In the genomic region with DNA sequence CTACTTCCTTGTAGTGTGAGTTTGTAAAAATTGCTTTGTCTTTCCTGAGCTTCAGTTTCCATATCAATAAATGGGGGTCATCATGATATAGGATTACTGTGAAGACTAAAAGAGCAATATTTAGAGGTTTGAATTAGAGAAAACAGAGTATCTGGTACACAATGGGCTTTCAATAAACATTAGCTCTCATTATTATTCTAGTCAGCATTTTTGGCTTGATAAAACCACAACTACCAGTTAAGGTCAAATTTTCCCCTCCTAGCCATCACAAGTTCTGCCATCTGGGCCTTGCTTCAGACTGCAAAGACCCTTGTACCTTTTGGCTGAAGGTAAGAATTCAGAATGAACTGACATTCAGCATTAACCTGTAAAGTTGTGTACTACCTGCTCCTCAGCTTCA, we compare ENCODE assay signal across 1 cellular context.
A peak's percentile ranks its signal among the peaks of the same experiment; 100 is the strongest.
TF ChIP-seq lines count a peak whose summit lies in the region.

No MANE protein-coding gene starts in this region.

TF ChIP-seq in IMR-90, 13 proteins besides CTCF, POLR2A, EP300 and RAD21:
- peak; percentile 64 for TF ChIP-seq MAFK (IDR thresholded peaks at IDR 0.05; ENCODE audit: low read depth, low read length)
- TF ChIP-seq FOS (IDR thresholded peaks at IDR 0.05; ENCODE audit: low read depth, low read length): no peak
